ENCODE assay signal across 25 cellular contexts in genomic region chr4:66959207-66959606, GRCh38.
A peak's percentile ranks its signal among the peaks of the same experiment; 100 is the strongest.
DNase-seq lines count a peak whose midpoint lies in the region; ATAC-seq, FAIRE-seq and TF ChIP-seq lines count a peak whose summit lies in the region.
"Had no signal": no experiment of that assay in that cellular context is flagged by ENCODE, and none has a peak within 500 bp of the region (broad histone marks: within the 10 kb centered on the region; RNA-seq: fewer than 3 reads in every experiment).

No MANE protein-coding gene starts in this region.

- H3K4me3 ChIP-seq in bronchial epithelial cell (ENCODE audit: low read depth, low read length), result no peak overlapping the region
- no peak overlapping the region for H3K4me3 ChIP-seq in lower lobe of right lung
- H3K4me3 ChIP-seq: A549; BLaER1 treated with 17β-estradiol and CSF1 and Interleukin-3, amounts not matched to agents 10 nM and 100 nM; GM23248 had no signal

- H3K27me3 ChIP-seq in bronchial epithelial cell (ENCODE audit: control insufficient read depth, insufficient read depth, low read length) (no peaks in the 10 kb centered on the region), lower lobe of right lung (ENCODE audit: low read depth) (no peaks in the 10 kb centered on the region)
- H3K27me3 ChIP-seq: BE2C; BLaER1 treated with 17β-estradiol and CSF1 and Interleukin-3, amounts not matched to agents 10 nM and 100 nM had no signal

- H3K9me3 ChIP-seq in lower lobe of right lung, result no peaks in the 10 kb centered on the region
- H3K9me3 ChIP-seq: A549, BE2C had no signal

- H3K27ac ChIP-seq in lower lobe of right lung, result no peak overlapping the region
- H3K27ac ChIP-seq: A549; BLaER1 treated with 17β-estradiol and CSF1 and Interleukin-3, amounts not matched to agents 10 nM and 100 nM; GM23248 had no signal

- no peaks in the 10 kb centered on the region for H3K36me3 ChIP-seq in bronchial epithelial cell (ENCODE audit: control insufficient read depth, insufficient read depth, low read length)
- no peaks in the 10 kb centered on the region for H3K36me3 ChIP-seq in lower lobe of right lung
- H3K36me3 ChIP-seq: BE2C; BLaER1 treated with 17β-estradiol and CSF1 and Interleukin-3, amounts not matched to agents 10 nM and 100 nM had no signal

- no peak for ATAC-seq in HG02759 (IDR thresholded peaks at IDR 0.05; ENCODE audit: unreplicated experiment)
- ATAC-seq in lower lobe of right lung, result no peak
- ATAC-seq in left cardiac atrium, result no peak
- ATAC-seq: A549 had no signal

- no peak for FAIRE-seq in bronchial epithelial cell (lab: Jason Lieb, UNC)
- FAIRE-seq: A549, GM12891, GM18507, H1 had no signal

- DNase-seq in ELR (ENCODE audit: low read depth), result peak; percentile 10
- DNase-seq in RKO (ENCODE audit: low spot score), result peak; percentile 19
- peak; percentile 29 for DNase-seq in bronchial epithelial cell (ENCODE audit: low read depth)
- peak; percentile 20 for DNase-seq in myocyte (ENCODE audit: low read depth)
- no peak for DNase-seq in lower lobe of right lung
- DNase-seq in left cardiac atrium, result no peak
- DNase-seq: 8988T; ACHN; AML-193; BE2C; Calu3; CD4-positive, alpha-beta T cell; COR-L47; DMS79; EL; GF-D8; GM23248; H7; HCEC 1CT had no signal

- TF ChIP-seq CTCF in bronchial epithelial cell (IDR thresholded peaks at IDR 0.05; ENCODE audit: insufficient read depth, low read length, severe bottlenecking) (no peak), lower lobe of right lung (IDR thresholded peaks at IDR 0.05) (no peak)

- intact Hi-C loops in lower lobe of right lung (cut with DNase I) (no loop called here), left cardiac atrium (cut with DNase I) (no loop called here)

- H3K4me1 ChIP-seq in lower lobe of right lung, result no peaks in the 10 kb centered on the region
- H3K4me1 ChIP-seq: A549, BE2C had no signal

Comparison
In these comparisons a context has a peak if more than half of its experiments do, and no peak if none do; other contexts are left out.
1. DNase-seq: peak in ELR (single experiment), RKO (single experiment), bronchial epithelial cell (single experiment) and myocyte (single experiment); none in lower lobe of right lung (single experiment) and left cardiac atrium (single experiment).